In the genomic region with DNA sequence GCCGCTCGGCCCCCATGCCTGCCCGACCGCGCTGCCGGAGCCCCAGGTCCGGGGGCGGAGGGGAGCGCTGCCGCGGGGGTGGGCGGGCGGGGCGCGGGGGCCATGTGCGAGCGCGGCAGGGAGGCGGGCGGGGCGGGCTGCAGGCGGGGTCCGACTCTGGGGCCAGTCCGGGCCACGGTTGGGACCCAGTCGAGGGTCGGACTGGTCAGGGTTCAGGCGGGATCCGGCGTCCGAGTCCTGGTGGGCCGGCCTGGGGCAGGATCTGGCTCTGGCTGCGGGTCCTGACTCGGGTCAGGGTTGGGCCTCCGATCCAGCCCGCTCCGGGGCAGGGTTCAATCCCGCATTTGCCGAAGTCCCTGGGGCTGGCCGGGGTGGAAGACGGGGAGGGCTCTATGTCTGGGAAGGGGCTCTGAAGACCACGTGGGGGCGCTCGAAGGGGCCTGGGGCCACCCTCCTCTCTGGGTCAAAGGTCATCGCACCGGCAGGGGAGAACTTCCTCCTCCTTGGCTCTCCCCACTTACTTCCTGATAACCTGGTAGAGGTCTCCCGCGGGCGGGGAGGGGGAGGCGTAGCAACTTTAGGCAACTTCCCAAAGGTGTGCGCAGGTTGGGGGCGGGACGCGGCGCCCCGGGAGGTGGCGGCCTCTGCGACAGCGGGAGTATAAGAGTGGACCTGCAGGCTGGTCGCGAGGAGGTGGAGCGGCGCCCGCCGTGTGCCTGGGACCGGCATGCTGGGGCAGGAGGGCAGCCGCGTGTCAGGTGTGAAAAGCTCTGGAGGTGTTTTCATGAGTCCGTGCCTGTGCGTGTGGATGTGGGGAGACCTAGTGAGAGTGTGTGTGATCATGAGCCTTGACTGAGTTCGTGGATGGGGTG, we compare ENCODE assay signal across 8 cellular contexts. TPM values are rescaled to one million over a fixed set of nuclear protein-coding genes. Genes with fewer than 3 reads are reported as not detected.
DNase-seq lines count a peak whose midpoint lies in the region; ATAC-seq and TF ChIP-seq lines count a peak whose summit lies in the region.

No MANE protein-coding gene starts in this region.

- peak; percentile 9 for ATAC-seq in HG03135 (IDR thresholded peaks at IDR 0.05; ENCODE audit: unreplicated experiment)

- TF ChIP-seq RAD21 in neural cell (conservative IDR thresholded peaks at IDR 0.05): no peak

- intact Hi-C loops in OCI-LY7 (cut with micrococcal nuclease; ENCODE audit: unreplicated experiment): loop anchor here (1.0 to 10.0 kb wide), 4 partner anchors 11 to 331 kb away; a partner anchor contains a TSS

- H4K20me1 ChIP-seq in OCI-LY7 (ENCODE audit: insufficient read depth, low read length): no peaks in the 10 kb centered on the region
- no peaks in the 10 kb centered on the region for H4K20me1 ChIP-seq in fibroblast of lung (ENCODE audit: control insufficient read depth, extremely low read depth, insufficient read depth, low read length)
- peaks cover 6% of the 10 kb centered on the region for H4K20me1 ChIP-seq in neural cell (ENCODE audit: insufficient read depth)

- TF ChIP-seq EP300 in neural cell (conservative IDR thresholded peaks at IDR 0.05; ENCODE audit: poor library complexity, severe bottlenecking): no peak

- H3K27me3 ChIP-seq in fibroblast of lung (ENCODE audit: control insufficient read depth, insufficient read depth, low read length) (no peaks in the 10 kb centered on the region), neural cell (ENCODE audit: insufficient read depth, low read depth, low read length) (peaks cover 11% of the 10 kb centered on the region), subcutaneous abdominal adipose tissue (ENCODE audit: control insufficient read depth in 5 of 5, insufficient read depth in 4 of 5, low read length in 5 of 5) (no peaks in the 10 kb centered on the region)

- H3K9ac ChIP-seq in fibroblast of lung (ENCODE audit: insufficient read depth, low read length) (peak overlapping the region; percentile 50), neural cell (ENCODE audit: low read length) (peak overlapping the region; percentile 75), subcutaneous abdominal adipose tissue (ENCODE audit: low read length in 5 of 5) (peak overlapping the region; percentile 26 to 83 (median 78))

- no peaks in the 10 kb centered on the region for H3F3A ChIP-seq in neural cell (ENCODE audit: insufficient read depth, low read length, poor library complexity, severe bottlenecking)

- H3K9me3 ChIP-seq in OCI-LY7 (ENCODE audit: low read length) (no peaks in the 10 kb centered on the region), fibroblast of lung (ENCODE audit: control insufficient read depth, insufficient read depth, low read depth, low read length) (no peaks in the 10 kb centered on the region), neural cell (ENCODE audit: low read length) (no peaks in the 10 kb centered on the region), subcutaneous abdominal adipose tissue (ENCODE audit: control insufficient read depth in 5 of 5, low read length in 5 of 5) (no peaks in the 10 kb centered on the region)

- POLR2A ChIA-PET in OCI-LY7 (lab: Charles Lee): no interaction called here

- CTCF ChIA-PET in OCI-LY7 (lab: Charles Lee; ENCODE audit: unreplicated experiment): interaction anchor here (2.1 kb wide), 1 partner anchor 12 kb away, joined by 12 read pairs; a partner anchor contains a TSS

- H3K4me1 ChIP-seq in OCI-LY7 (ENCODE audit: insufficient read depth, low read length, poor library complexity, severe bottlenecking): peaks cover 23% of the 10 kb centered on the region
- peaks cover 6% of the 10 kb centered on the region for H3K4me1 ChIP-seq in fibroblast of lung (ENCODE audit: control insufficient read depth, extremely low read depth, insufficient read depth, low read length)
- peaks cover 2 to 36% (median 29%) of the 10 kb centered on the region in 5 donors for H3K4me1 ChIP-seq in subcutaneous abdominal adipose tissue (ENCODE audit: control insufficient read depth in 5 of 5, insufficient read depth in 5 of 5, low read length in 5 of 5)

- H3K4me3 ChIP-seq in OCI-LY7 (ENCODE audit: low read depth, low read length, poor library complexity, severe bottlenecking): peak overlapping the region; percentile 88
- peak overlapping the region; percentile 67 to 72 (median 70) for H3K4me3 ChIP-seq in fibroblast of lung (replicated peaks in 1 of 4; ENCODE audit: control extremely low read depth in 1 of 4, insufficient read depth in 1 of 4, low read depth in 3 of 4, low read length in 4 of 4)
- H3K4me3 ChIP-seq in neural cell (ENCODE audit: low read length): peak overlapping the region; percentile 78
- H3K4me3 ChIP-seq in subcutaneous abdominal adipose tissue (ENCODE audit: low read depth in 1 of 5, low read length in 5 of 5): peak overlapping the region; percentile 70 to 80 (median 71)

- peak; percentile 78 for DNase-seq in NK-92 treated with Interleukin-12 subunit alpha and Interleukin-12 subunit beta, amount 100 ng/mL, for 24 hours (lab: John Stamatoyannopoulos, UW)
- DNase-seq in NK-92 (lab: John Stamatoyannopoulos, UW; ENCODE audit: unreplicated experiment): no peak
- DNase-seq in OCI-LY7 (ENCODE audit: low spot score): peak; percentile 84
- DNase-seq in activated T-cell treated with anti-CD3 and anti-CD28 coated beads, Interleukin-2, amount 50 U/mL, for 1 hour: peak; percentile 72
- peak; percentile 20 to 51 for DNase-seq in fibroblast of lung (ENCODE audit: low read depth in 2 of 2)

- H3K9me2 ChIP-seq in OCI-LY7 (ENCODE audit: insufficient read depth, low read length) (no peaks in the 10 kb centered on the region), neural cell (ENCODE audit: insufficient read depth, low read length) (no peaks in the 10 kb centered on the region)

- peaks cover 25% of the 10 kb centered on the region for H3K79me2 ChIP-seq in OCI-LY7 (ENCODE audit: insufficient read depth, low read depth, low read length)
- H3K79me2 ChIP-seq in fibroblast of lung (ENCODE audit: control insufficient read depth, insufficient read depth, low read length): peaks cover 3% of the 10 kb centered on the region
- peaks cover 10% of the 10 kb centered on the region for H3K79me2 ChIP-seq in neural cell (replicated peaks; ENCODE audit: insufficient read depth, low read length)

- peak; percentile 80 for TF ChIP-seq CTCF in OCI-LY7 (conservative IDR thresholded peaks at IDR 0.05; ENCODE audit: low read length)
- TF ChIP-seq CTCF in fibroblast of lung (conservative IDR thresholded peaks at IDR 0.05 in 1 of 2, IDR thresholded peaks at IDR 0.05 in 1 of 2; ENCODE audit: low read depth in 1 of 2, low read length in 2 of 2): peak; percentile 13 to 17
- TF ChIP-seq CTCF in neural cell (IDR thresholded peaks at IDR 0.05; ENCODE audit: poor library complexity, severe bottlenecking): peak; percentile 66

- H2AFZ ChIP-seq in OCI-LY7 (ENCODE audit: low read length): peak overlapping the region; percentile 30; the same call in 1 of the 2 replicates
- peak overlapping the region; percentile 8 for H2AFZ ChIP-seq in fibroblast of lung (ENCODE audit: low read length)
- H2AFZ ChIP-seq in neural cell (ENCODE audit: low read depth, low read length): no peak overlapping the region

- no TSS peak for BruUV-seq in OCI-LY7 (replicated peaks; lab: Mats Ljungman, UMichigan)

- H3K27ac ChIP-seq in OCI-LY7 (ENCODE audit: low read depth, low read length, poor library complexity, severe bottlenecking) (peak overlapping the region; percentile 55), fibroblast of lung (ENCODE audit: insufficient read depth, low read length) (peak overlapping the region; percentile 58), neural cell (ENCODE audit: low read length) (peak overlapping the region; percentile 61), subcutaneous abdominal adipose tissue (ENCODE audit: low read depth, low read length) (peak overlapping the region; percentile 75)

- H3K36me3 ChIP-seq in OCI-LY7 (ENCODE audit: insufficient read depth, low read length) (peaks cover 31% of the 10 kb centered on the region), fibroblast of lung (ENCODE audit: control insufficient read depth, insufficient read depth, low read length) (peaks cover 2% of the 10 kb centered on the region), neural cell (ENCODE audit: insufficient read depth, low read length) (no peaks in the 10 kb centered on the region), subcutaneous abdominal adipose tissue (ENCODE audit: control insufficient read depth in 5 of 5, insufficient read depth in 5 of 5, low read length in 5 of 5) (peaks cover 0 to 8% (median 3%) of the 10 kb centered on the region in 5 donors)

- H3K4me2 ChIP-seq in OCI-LY7 (ENCODE audit: low read length): peak overlapping the region; percentile 78
- peak overlapping the region; percentile 91 for H3K4me2 ChIP-seq in fibroblast of lung (ENCODE audit: extremely low read depth, insufficient read depth, low read length)
- H3K4me2 ChIP-seq in neural cell (ENCODE audit: low read length): peak overlapping the region; percentile 56

RNA-seq across cellular contexts. Expression of a gene that starts 0.6 kb away (rescaled TPM):
- 28.6 and 42.3 TPM in 2 replicates for total RNA-seq in OCI-LY7 (2014; rRNA removed; shearing (Covaris generic))
- 44.9 and 57.8 TPM in 2 replicates for total RNA-seq in OCI-LY7 (2022)
- 32.4 and 32.5 TPM in 2 replicates for total RNA-seq in fibroblast of lung
- polyA plus RNA-seq in fibroblast of lung: 6.7 and 8.1 TPM in 2 replicates
- 9.7 and 15.2 TPM in 2 replicates for polyA plus RNA-seq in fibroblast of lung (2012)
- 5.5 and 9.3 TPM in 2 replicates for polyA minus RNA-seq in fibroblast of lung (ENCODE audit: low replicate concordance)
- 29.0 and 30.0 TPM in 2 replicates for polyA plus RNA-seq in neural cell
- 20.7 and 25.3 TPM in 2 replicates for polyA minus RNA-seq in neural cell

RNA-seq across cellular contexts. Expression of a gene that starts 5.8 kb away (rescaled TPM):
- 0.38 and 3.2 TPM in 2 replicates for total RNA-seq in OCI-LY7 (2014; rRNA removed; shearing (Covaris generic))
- total RNA-seq in OCI-LY7 (2022) (1.4 TPM in 1 of 2 replicates, not detected in the other), fibroblast of lung (0.33 and 1.0 TPM in 2 replicates)
- polyA plus RNA-seq in fibroblast of lung (0.09 TPM in 1 of 2 replicates, not detected in the other), neural cell (3.4 TPM in 1 of 2 replicates, not detected in the other)
- polyA plus RNA-seq in fibroblast of lung (2012): not detected in 2 replicates
- polyA minus RNA-seq in fibroblast of lung (ENCODE audit: low replicate concordance) (not detected in 2 replicates), neural cell (not detected in 2 replicates)

RNA-seq across cellular contexts. Expression of a gene that starts 11.4 kb away (rescaled TPM):
- total RNA-seq in OCI-LY7 (2014; rRNA removed; shearing (Covaris generic)): 322 and 414 TPM in 2 replicates
- total RNA-seq in OCI-LY7 (2022): 198 and 205 TPM in 2 replicates
- 248 and 255 TPM in 2 replicates for total RNA-seq in fibroblast of lung
- 161 and 222 TPM in 2 replicates for polyA plus RNA-seq in fibroblast of lung
- polyA plus RNA-seq in fibroblast of lung (2012): 265 and 320 TPM in 2 replicates
- polyA minus RNA-seq in fibroblast of lung (ENCODE audit: low replicate concordance): 54.4 and 59.5 TPM in 2 replicates
- 278 and 335 TPM in 2 replicates for polyA plus RNA-seq in neural cell
- polyA minus RNA-seq in neural cell: 58.7 and 78.5 TPM in 2 replicates

RNA-seq across cellular contexts. Expression of a gene that starts 12.0 kb away (rescaled TPM):
- total RNA-seq in OCI-LY7 (2014; rRNA removed; shearing (Covaris generic)): 177 and 200 TPM in 2 replicates
- 168 and 217 TPM in 2 replicates for total RNA-seq in OCI-LY7 (2022)
- total RNA-seq in fibroblast of lung: 301 and 319 TPM in 2 replicates
- polyA plus RNA-seq in fibroblast of lung: 311 and 431 TPM in 2 replicates
- 328 and 464 TPM in 2 replicates for polyA plus RNA-seq in fibroblast of lung (2012)
- 73.1 and 198 TPM in 2 replicates for polyA minus RNA-seq in fibroblast of lung (ENCODE audit: low replicate concordance)
- polyA plus RNA-seq in neural cell: 452 and 489 TPM in 2 replicates
- 135 and 150 TPM in 2 replicates for polyA minus RNA-seq in neural cell

RNA-seq across cellular contexts. Expression of a gene that starts 14.8 kb away (rescaled TPM):
- total RNA-seq in OCI-LY7 (2014; rRNA removed; shearing (Covaris generic)): 0.95 TPM in 1 of 2 replicates, not detected in the other
- 0.80 and 0.92 TPM in 2 replicates for total RNA-seq in OCI-LY7 (2022)
- total RNA-seq in fibroblast of lung: under 0.01 TPM in 1 of 2 replicates, not detected in the other
- not detected in 2 replicates for polyA plus RNA-seq in fibroblast of lung
- not detected in 2 replicates for polyA plus RNA-seq in fibroblast of lung (2012)
- polyA minus RNA-seq in fibroblast of lung (ENCODE audit: low replicate concordance): not detected in 2 replicates
- polyA plus RNA-seq in neural cell: 0.60 and 1.0 TPM in 2 replicates
- polyA minus RNA-seq in neural cell: 0.81 and 1.9 TPM in 2 replicates

Comparison
In these comparisons a context has a peak if more than half of its experiments do, and no peak if none do; other contexts are left out.
1. CTCF ChIP-seq: peak in every context shown above with its lines; median percentile 80 in OCI-LY7; 66 in neural cell; 15 in fibroblast of lung.